ENCODE assay signal across 11 cellular contexts in genomic region chr5:95727764-95728191, GRCh38. TPM values are rescaled to one million over a fixed set of nuclear protein-coding genes. Genes with fewer than 3 reads are reported as not detected.
A peak's percentile ranks its signal among the peaks of the same experiment; 100 is the strongest.
DNase-seq lines count a peak whose midpoint lies in the region; ATAC-seq and TF ChIP-seq lines count a peak whose summit lies in the region.
"Had no signal": no experiment of that assay in that cellular context is flagged by ENCODE, and none has a peak within 500 bp of the region (broad histone marks: within the 10 kb centered on the region; RNA-seq: fewer than 3 reads in every experiment).

No MANE protein-coding gene starts in this region.

- peaks cover 44% of the 10 kb centered on the region for H3K4me1 Mint-ChIP-seq in Caco-2 (ENCODE audit: low read depth, unreplicated experiment)
- H3K4me1 Mint-ChIP-seq in endodermal cell: peaks cover 58% of the 10 kb centered on the region

- no peaks in the 10 kb centered on the region for H3K27me3 Mint-ChIP-seq in Caco-2 (ENCODE audit: insufficient read depth, unreplicated experiment)
- peaks cover 7% of the 10 kb centered on the region for H3K27me3 Mint-ChIP-seq in endodermal cell (ENCODE audit: insufficient read depth)

- WGBS in endodermal cell (ENCODE audit: insufficient coverage in 1 of 2, insufficient read length in 1 of 2), 2 experiments: 86 to 88% methylated on average over 1 to 2 of the region's 2 CpGs

- H3K36me3 ChIP-seq in Caco-2 (ENCODE audit: control insufficient read depth, insufficient read depth, low read length) (no peaks in the 10 kb centered on the region), endodermal cell (ENCODE audit: control insufficient read depth, insufficient read depth, low read length) (peaks cover 60% of the 10 kb centered on the region)

- no peak overlapping the region for H3K9ac ChIP-seq in endodermal cell (ENCODE audit: extremely low read depth, low read length, poor library complexity, severe bottlenecking)

- no peak overlapping the region for H3K4me3 ChIP-seq in Caco-2 (ENCODE audit: low read depth, low read length)
- no peak overlapping the region for H3K4me3 ChIP-seq in fibroblast of the aortic adventitia (ENCODE audit: low read depth, low read length)
- no peak overlapping the region for H3K4me3 ChIP-seq in endodermal cell (ENCODE audit: low read length)

- H3K36me3 Mint-ChIP-seq in Caco-2 (ENCODE audit: insufficient read depth, unreplicated experiment) (peaks cover 15% of the 10 kb centered on the region), endodermal cell (ENCODE audit: low read depth) (peaks cover 9% of the 10 kb centered on the region)

- H3K27ac Mint-ChIP-seq in Caco-2 (ENCODE audit: unreplicated experiment) (peak overlapping the region; percentile 94), endodermal cell (no peak overlapping the region)

- CTCF ChIA-PET in Caco-2 (lab: Charles Lee): interaction anchor here (0.9 to 1.2 kb wide), 2 partner anchors 30 to 63 kb away, joined by 3 to 6 read pairs; no protein-coding TSS in a partner anchor

- ATAC-seq in GM21717 (IDR thresholded peaks at IDR 0.05; ENCODE audit: unreplicated experiment): peak; percentile 37

- H3K27me3 ChIP-seq in Caco-2 (replicated peaks; ENCODE audit: control insufficient read depth, insufficient read depth, low read length): no peaks in the 10 kb centered on the region
- no peaks in the 10 kb centered on the region for H3K27me3 ChIP-seq in endodermal cell (ENCODE audit: control insufficient read depth, insufficient read depth, low read length, poor library complexity, severe bottlenecking)

- no peaks in the 10 kb centered on the region for H3K9me3 Mint-ChIP-seq in Caco-2 (ENCODE audit: unreplicated experiment)
- H3K9me3 Mint-ChIP-seq in endodermal cell: no peaks in the 10 kb centered on the region

- POLR2A ChIA-PET in Caco-2 (lab: Charles Lee): interaction anchor here (0.8 kb wide), 2 partner anchors 12 to 81 kb away, joined by 5 to 8 read pairs; partner anchors contain the start of gene RFESD

- peak; percentile 61 to 62 for DNase-seq in Caco-2
- DNase-seq in NCI-H2107 treated with DMSO at 0.1 percent for 48 hours (lab: John Stamatoyannopoulos, UW; ENCODE audit: unreplicated experiment): peak; percentile 76
- DNase-seq in fibroblast of the aortic adventitia (ENCODE audit: low read depth): peak; percentile 71
- no peak for DNase-seq in retina
- no peak for DNase-seq in medulla oblongata (ENCODE audit: extremely low spot score)
- DNase-seq in NCI-H2171 treated with DMSO at 0.1 percent for 48 hours (lab: John Stamatoyannopoulos, UW): no peak
- no peak for DNase-seq in endodermal cell
- DNase-seq: glutamatergic neuron; Karpas-422; stimulated activated CD4-positive, alpha-beta T cell treated with anti-CD3 and anti-CD28 coated beads, Interleukin-2, amount 100 ng/mL, for 24 hours had no signal

- H3K27ac ChIP-seq in endodermal cell (ENCODE audit: low read depth, low read length): no peak overlapping the region

- H3K9me3 ChIP-seq in Caco-2 (no peaks in the 10 kb centered on the region), endodermal cell (ENCODE audit: control insufficient read depth, low read length) (no peaks in the 10 kb centered on the region)

- H3K4me1 ChIP-seq in Caco-2 (peaks cover 60% of the 10 kb centered on the region), endodermal cell (ENCODE audit: control insufficient read depth, insufficient read depth, low read length) (peaks cover 8% of the 10 kb centered on the region)

- no TSS peak for BruUV-seq in Caco-2 (replicated peaks; lab: Mats Ljungman, UMichigan)

- H3K4me3 Mint-ChIP-seq in Caco-2 (ENCODE audit: unreplicated experiment) (peak overlapping the region; percentile 30), endodermal cell (no peak overlapping the region)

- intact Hi-C loops in Caco-2 (cut with micrococcal nuclease; ENCODE audit: unreplicated experiment): loop anchor here (1.0 kb wide), 5 partner anchors 15 to 63 kb away; no protein-coding TSS in a partner anchor

- no peak for TF ChIP-seq CTCF in Caco-2 (IDR thresholded peaks at IDR 0.05; ENCODE audit: insufficient read depth in 1 of 2, low read depth in 1 of 2, low read length in 1 of 2, severe bottlenecking in 1 of 2, unreplicated experiment in 1 of 2)
- no peak for TF ChIP-seq CTCF in fibroblast of the aortic adventitia (IDR thresholded peaks at IDR 0.05; ENCODE audit: insufficient read depth, low read length)
- TF ChIP-seq CTCF in endodermal cell (conservative IDR thresholded peaks at IDR 0.05): no peak

RNA-seq across cellular contexts. Expression of gene RHOBTB3, which starts 3.4 kb away (rescaled TPM):
- total RNA-seq in Caco-2 (2022) (85.6 and 88.5 TPM in 2 replicates), fibroblast of the aortic adventitia (ENCODE audit: low replicate concordance) (82.2 and 86.9 TPM in 2 replicates), endodermal cell (100 to 1,000 TPM; 432 to 444 TPM)
- polyA plus RNA-seq in endodermal cell (2013, experiment 1 of 2): 116 TPM
- 147 TPM for polyA plus RNA-seq in endodermal cell (2013, experiment 2 of 2)

RNA-seq across cellular contexts. Expression of gene SPATA9, which starts 45.0 kb away (rescaled TPM):
- total RNA-seq in Caco-2 (2022) (0.34 TPM in 1 of 2 replicates, not detected in the other), fibroblast of the aortic adventitia (ENCODE audit: low replicate concordance) (0.54 TPM in 1 of 2 replicates, not detected in the other), endodermal cell (1 to 10 TPM in 1 of 2 donors, under 1 TPM in 1; 0.70 to 2.0 TPM)
- 0.36 TPM for polyA plus RNA-seq in endodermal cell (2013, experiment 1 of 2)
- polyA plus RNA-seq in endodermal cell (2013, experiment 2 of 2): 0.33 TPM

Comparison
In these comparisons a context has a peak if more than half of its experiments do, and no peak if none do; other contexts are left out.
1. DNase-seq: peak in Caco-2 (2 of 2), NCI-H2107 treated with DMSO at 0.1 percent for 48 hours (single experiment) and fibroblast of the aortic adventitia (single experiment); none in retina (single experiment), medulla oblongata (single experiment), NCI-H2171 treated with DMSO at 0.1 percent for 48 hours (single experiment) and endodermal cell (single experiment).